ENCODE assay signal across 9 cellular contexts in the genomic region with DNA sequence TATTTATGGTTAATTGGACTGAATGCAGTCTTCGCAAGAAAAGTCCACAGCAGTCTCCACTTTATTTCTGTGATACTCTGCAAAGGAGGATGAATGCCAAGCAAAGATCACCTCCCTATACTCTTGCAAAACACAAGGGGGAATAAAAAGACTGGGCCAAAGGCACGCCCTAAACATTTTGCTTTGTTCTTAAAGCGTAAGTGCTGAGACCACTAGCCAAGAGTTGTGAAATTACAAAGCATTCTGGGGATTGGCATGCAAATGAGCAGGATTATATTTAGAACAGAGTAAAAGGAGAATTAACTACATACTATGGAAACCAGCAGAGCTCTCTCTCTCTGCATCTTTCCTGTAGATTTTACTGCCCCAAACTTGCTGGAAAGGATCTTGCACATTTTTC. TPM values are rescaled to one million over a fixed set of nuclear protein-coding genes. Genes with fewer than 3 reads are reported as not detected.
A peak's percentile ranks its signal among the peaks of the same experiment; 100 is the strongest.
DNase-seq lines count a peak whose midpoint lies in the region; ATAC-seq and TF ChIP-seq lines count a peak whose summit lies in the region.
"Had no signal": no experiment of that assay in that cellular context is flagged by ENCODE, and none has a peak within 500 bp of the region (broad histone marks: within the 10 kb centered on the region; RNA-seq: fewer than 3 reads in every experiment).

No MANE protein-coding gene starts in this region.

- H3K4me1 ChIP-seq in DOHH2 (ENCODE audit: control insufficient read depth, low read length) (peaks cover 16% of the 10 kb centered on the region), neural progenitor cell (peaks cover 57% of the 10 kb centered on the region)

- no peaks in the 10 kb centered on the region for H3K9me2 ChIP-seq in DOHH2 (replicated peaks; ENCODE audit: control insufficient read depth, low read length)

- H3K27me3 ChIP-seq in DOHH2 (ENCODE audit: control insufficient read depth, low read length): peaks cover 27% of the 10 kb centered on the region
- no peaks in the 10 kb centered on the region for H3K27me3 ChIP-seq in neural progenitor cell

- peak overlapping the region; percentile 96 to 99 (median 98) for H3K27ac Mint-ChIP-seq in brain
- peak overlapping the region; percentile 67 for H3K27ac Mint-ChIP-seq in neural progenitor cell

- H3K9me3 ChIP-seq in DOHH2 (ENCODE audit: control insufficient read depth, insufficient read depth, low read length) (no peaks in the 10 kb centered on the region), neural progenitor cell (ENCODE audit: low read depth) (no peaks in the 10 kb centered on the region)

- H3K27ac ChIP-seq in DOHH2 (ENCODE audit: low read depth, low read length) (no peak overlapping the region), neural progenitor cell (peak overlapping the region; percentile 95)
- H3K27ac ChIP-seq: PC-9 had no signal

- peaks cover 64% of the 10 kb centered on the region for H3K4me1 Mint-ChIP-seq in brain
- H3K4me1 Mint-ChIP-seq in neural progenitor cell: peaks cover 50% of the 10 kb centered on the region

- peaks cover 10% of the 10 kb centered on the region for H3K36me3 Mint-ChIP-seq in brain
- peaks cover 10% of the 10 kb centered on the region for H3K36me3 Mint-ChIP-seq in neural progenitor cell

- H3F3A ChIP-seq in DOHH2 (ENCODE audit: control insufficient read depth, insufficient read depth): no peaks in the 10 kb centered on the region; the same call in 1 of the 2 replicates
- peaks cover 88% of the 10 kb centered on the region for H3F3A ChIP-seq in neural progenitor cell (ENCODE audit: low read depth)

- peak overlapping the region; percentile 25; the same call in 1 of the 2 replicates for H3K4me3 ChIP-seq in DOHH2 (ENCODE audit: low read length)
- peak overlapping the region; percentile 97 for H3K4me3 ChIP-seq in neural progenitor cell
- H3K4me3 ChIP-seq: PC-9 had no signal

- H3K36me3 ChIP-seq in DOHH2 (ENCODE audit: control insufficient read depth, low read length) (no peaks in the 10 kb centered on the region), neural progenitor cell (no peaks in the 10 kb centered on the region)

- no peaks in the 10 kb centered on the region for H3K79me2 ChIP-seq in DOHH2 (ENCODE audit: control insufficient read depth, low read length)
- H3K79me2 ChIP-seq in neural progenitor cell (ENCODE audit: low read depth): peaks cover 99% of the 10 kb centered on the region

- no peak for TF ChIP-seq CTCF in DOHH2 (IDR thresholded peaks at IDR 0.05; ENCODE audit: low read depth, low read length, poor library complexity, severe bottlenecking)
- no peak for TF ChIP-seq CTCF in brain (conservative IDR thresholded peaks at IDR 0.05)
- TF ChIP-seq CTCF in neural progenitor cell (IDR thresholded peaks at IDR 0.05): no peak

- peak overlapping the region; percentile 33 for H3K4me2 ChIP-seq in DOHH2 (ENCODE audit: low read length)
- peak overlapping the region; percentile 89 for H3K4me2 ChIP-seq in neural progenitor cell
- H3K4me2 ChIP-seq: PC-9 had no signal

- H3K9me3 Mint-ChIP-seq in brain (peaks cover 1 to 2% (median 2%) of the 10 kb centered on the region in 5 experiments), neural progenitor cell (peaks cover 4% of the 10 kb centered on the region)

- peak; percentile 61 for DNase-seq in neural progenitor cell (ENCODE audit: low spot score)
- DNase-seq in DMS114 treated with DMSO at 0.1 percent for 48 hours (lab: John Stamatoyannopoulos, UW; ENCODE audit: unreplicated experiment): no peak
- no peak for DNase-seq in stimulated activated CD4-positive, alpha-beta T cell treated with anti-CD3 and anti-CD28 coated beads, Interleukin-4, amount 100 ng/mL, for 4 hours
- no peak for DNase-seq in cerebellar nuclear complex (lab: John Stamatoyannopoulos, UW)
- DNase-seq: PC-9 had no signal

- H4K20me1 ChIP-seq in DOHH2 (ENCODE audit: control insufficient read depth, insufficient read depth, low read depth, low read length) (no peaks in the 10 kb centered on the region), neural progenitor cell (ENCODE audit: low read depth) (peaks cover 28% of the 10 kb centered on the region)

- H3K9ac ChIP-seq in neural progenitor cell: no peak overlapping the region

- H3K27me3 Mint-ChIP-seq in brain: peaks cover 31% of the 10 kb centered on the region
- peaks cover 11% of the 10 kb centered on the region for H3K27me3 Mint-ChIP-seq in neural progenitor cell (ENCODE audit: insufficient read depth, low read depth)

- H3K4me3 Mint-ChIP-seq in brain (peak overlapping the region; percentile 93 to 99 (median 95)), neural progenitor cell (peak overlapping the region; percentile 97)

- H2AFZ ChIP-seq in neural progenitor cell (replicated peaks): no peak overlapping the region
- H2AFZ ChIP-seq: PC-9 had no signal

- ATAC-seq in HG03378 (IDR thresholded peaks at IDR 0.05; ENCODE audit: unreplicated experiment) (peak; percentile 64), HG02970 (IDR thresholded peaks at IDR 0.05; ENCODE audit: low FRiP score, unreplicated experiment) (no peak)

RNA-seq across cellular contexts. Expression of gene DPYSL3, which starts 54.5 kb away (rescaled TPM):
- polyA plus RNA-seq in brain (ENCODE audit: insufficient read depth, low read depth, low replicate concordance): 389 TPM
- total RNA-seq in neural progenitor cell (ENCODE audit: low replicate concordance): 414 and 462 TPM in 2 replicates
